Comparison of ENCODE assay signal across 8 cellular contexts in genomic region chr1:234611153-234611798, GRCh38. TPM values are rescaled to one million over a fixed set of nuclear protein-coding genes. Genes with fewer than 3 reads are reported as not detected.
DNase-seq lines count a peak whose midpoint lies in the region; ATAC-seq and TF ChIP-seq lines count a peak whose summit lies in the region.

No MANE protein-coding gene starts in this region.

- H3K36me3 ChIP-seq in effector memory CD4-positive, alpha-beta T cell (ENCODE audit: control insufficient read depth, insufficient read depth, low read length) = peaks cover 11% of the 10 kb centered on the region
- H3K36me3 ChIP-seq in mesodermal cell (ENCODE audit: control insufficient read depth, insufficient read depth, low read length) = peaks cover 22% of the 10 kb centered on the region
- H3K36me3 ChIP-seq in urinary bladder (ENCODE audit: insufficient read depth) = no peaks in the 10 kb centered on the region

- H3K27ac Mint-ChIP-seq in T-helper 17 cell = peak overlapping the region; percentile 100

- WGBS in mesodermal cell (ENCODE audit: insufficient coverage in 2 of 2), 2 experiments = 10 to 24% methylated on average over 6 to 20 of the region's 30 CpGs
- WGBS in urinary bladder = 3% methylated on average over 30 of the region's 30 CpGs

- peaks cover 53% of the 10 kb centered on the region for H3K4me1 Mint-ChIP-seq in T-helper 17 cell

- TF ChIP-seq CTCF in AG09309 (IDR thresholded peaks at IDR 0.05; ENCODE audit: control insufficient read depth, insufficient read depth, low read depth, low read length, missing control alignments) = no peak

- peak overlapping the region; percentile 90 for H3K4me3 Mint-ChIP-seq in T-helper 17 cell

- peaks cover 38% of the 10 kb centered on the region for H3K4me1 ChIP-seq in effector memory CD4-positive, alpha-beta T cell (ENCODE audit: control insufficient read depth, insufficient read depth, low read length, poor library complexity, severe bottlenecking)
- H3K4me1 ChIP-seq in mesodermal cell (ENCODE audit: control insufficient read depth, insufficient read depth, low read length, poor library complexity, severe bottlenecking) (peaks cover 37% of the 10 kb centered on the region), urinary bladder (ENCODE audit: insufficient read depth) (no peaks in the 10 kb centered on the region)

- peak; percentile 29 for ATAC-seq in GM18511 (IDR thresholded peaks at IDR 0.05; ENCODE audit: unreplicated experiment)
- ATAC-seq in HG03039 (IDR thresholded peaks at IDR 0.05; ENCODE audit: unreplicated experiment) = peak; percentile 11
- peak; percentile 49 for ATAC-seq in T-helper 17 cell

- DNase-seq in AG09309 (ENCODE audit: low read depth) = no peak
- peak; percentile 91 for DNase-seq in NCI-H2029 treated with DMSO at 0.1 percent for 48 hours (lab: John Stamatoyannopoulos, UW)
- peak in 1 of 3 donors; percentile 56 for DNase-seq in T-helper 17 cell
- peak; percentile 62 to 68 (median 66) for DNase-seq in effector memory CD4-positive, alpha-beta T cell

- H3K27me3 Mint-ChIP-seq in T-helper 17 cell = no peaks in the 10 kb centered on the region

- H3K27ac ChIP-seq in effector memory CD4-positive, alpha-beta T cell (ENCODE audit: insufficient read depth, low read length, poor library complexity, severe bottlenecking) = peak overlapping the region; percentile 98
- H3K27ac ChIP-seq in mesodermal cell (ENCODE audit: low read depth, low read length, severe bottlenecking) (peak overlapping the region; percentile 96), urinary bladder (ENCODE audit: low read depth) (peak overlapping the region; percentile 98)

- H3K9me3 ChIP-seq in T-helper 17 cell (ENCODE audit: control insufficient read depth, low read length, poor library complexity, severe bottlenecking) = peaks cover 6% of the 10 kb centered on the region
- no peaks in the 10 kb centered on the region for H3K9me3 ChIP-seq in effector memory CD4-positive, alpha-beta T cell (ENCODE audit: control insufficient read depth, low read length)
- no peaks in the 10 kb centered on the region for H3K9me3 ChIP-seq in mesodermal cell (ENCODE audit: control insufficient read depth, low read length)

- H3K27me3 ChIP-seq in effector memory CD4-positive, alpha-beta T cell (replicated peaks; ENCODE audit: control insufficient read depth, insufficient read depth, low read length, poor library complexity, severe bottlenecking) = no peaks in the 10 kb centered on the region

- H3K4me3 ChIP-seq in AG09309 (ENCODE audit: control insufficient read depth, low read depth, low read length) (peak overlapping the region; percentile 12; the same call in 1 of the 2 replicates), mesodermal cell (ENCODE audit: extremely low read depth, insufficient read depth, low read length, poor library complexity, severe bottlenecking) (peak overlapping the region; percentile 46), urinary bladder (ENCODE audit: low read depth, low read length) (peak overlapping the region; percentile 99)
- peak overlapping the region; percentile 67 for H3K4me3 ChIP-seq in effector memory CD4-positive, alpha-beta T cell (ENCODE audit: insufficient read depth, low read depth, low read length, poor library complexity, severe bottlenecking)

- peaks cover under 1% of the 10 kb centered on the region for H3K36me3 Mint-ChIP-seq in T-helper 17 cell (ENCODE audit: low read depth)

RNA-seq across cellular contexts. Expression of gene IRF2BP2, which starts 1.3 kb away (rescaled TPM):
- total RNA-seq in T-helper 17 cell (100 to 1,000 TPM; 463 to 482 TPM), urinary bladder (137 TPM)
- polyA plus RNA-seq in mesodermal cell (2013, experiment 1 of 2) = 122 TPM
- polyA plus RNA-seq in mesodermal cell (2013, experiment 2 of 2) = 99.9 TPM
- polyA plus RNA-seq in urinary bladder = 137 TPM

Comparison
In these comparisons a context has a peak if more than half of its experiments do, and no peak if none do; other contexts are left out.
1. H3K4me3 ChIP-seq: peak in every context shown above with its lines; median percentile 99 in urinary bladder; 67 in effector memory CD4-positive, alpha-beta T cell; 46 in mesodermal cell; 12 in AG09309.